23 cellular contexts compared by ENCODE assay signal in the genomic region with DNA sequence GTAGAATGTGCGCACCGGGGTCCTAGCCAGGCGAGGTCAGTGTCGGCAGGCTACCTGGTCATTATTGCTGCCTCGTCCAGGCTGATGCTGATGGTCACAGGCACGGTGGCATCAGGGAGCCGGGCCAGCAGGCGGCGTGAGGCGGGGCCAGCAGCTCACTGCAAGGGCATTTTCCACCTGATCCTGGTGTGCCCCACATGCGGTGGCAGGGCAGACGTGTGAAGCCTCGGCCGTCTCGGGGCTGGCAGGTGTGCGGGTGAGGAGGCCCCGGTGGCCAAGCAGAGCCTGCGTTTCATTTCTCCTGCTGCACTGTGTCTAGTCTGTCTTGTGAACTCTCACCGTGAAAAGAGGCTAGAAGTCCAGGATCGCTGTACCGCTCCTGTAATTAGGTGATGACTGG. TPM values are rescaled to one million over a fixed set of nuclear protein-coding genes. Genes with fewer than 3 reads are reported as not detected.
A peak's percentile ranks its signal among the peaks of the same experiment; 100 is the strongest.
DNase-seq lines count a peak whose midpoint lies in the region; ATAC-seq and TF ChIP-seq lines count a peak whose summit lies in the region.
"Had no signal": no experiment of that assay in that cellular context is flagged by ENCODE, and none has a peak within 500 bp of the region (broad histone marks: within the 10 kb centered on the region; RNA-seq: fewer than 3 reads in every experiment).

No MANE protein-coding gene starts in this region.

- no peaks in the 10 kb centered on the region for H3K9me3 ChIP-seq in Karpas-422 (ENCODE audit: low read length)
- H3K9me3 ChIP-seq in upper lobe of right lung, result no peaks in the 10 kb centered on the region
- H3K9me3 ChIP-seq: gastrocnemius medialis, prostate gland, thyroid gland had no signal

- H3K9me3 Mint-ChIP-seq in activated naive CD4-positive, alpha-beta T cell treated with anti-CD3 and anti-CD28 coated beads, Interleukin-2, amount 50 U/mL, for 72 hours, result no peaks in the 10 kb centered on the region
- H3K9me3 Mint-ChIP-seq in naive B cell, result no peaks in the 10 kb centered on the region
- H3K9me3 Mint-ChIP-seq: activated naive CD8-positive, alpha-beta T cell treated with anti-CD3 and anti-CD28 coated beads, Interleukin-2, amount 10 ng/mL, durations not matched to agents 7 days and 5 days; central memory CD8-positive, alpha-beta T cell; stimulated activated naive CD8-positive, alpha-beta T cell treated with anti-CD3 and anti-CD28 coated beads, Interleukin-15, amount 100 ng/mL, for 72 hours; T-helper 2 cell treated with Interferon-gamma antibody and Interleukin-4, amounts not matched to agents 5 μg/mL and 100 μg/mL, for 36 hours had no signal

- H3K4me3 ChIP-seq in Karpas-422 (ENCODE audit: low read length), result no peak overlapping the region
- H3K4me3 ChIP-seq in upper lobe of right lung, result no peak overlapping the region
- H3K4me3 ChIP-seq in brain microvascular endothelial cell (ENCODE audit: low read depth, low read length), result no peak overlapping the region
- H3K4me3 ChIP-seq: gastrocnemius medialis, GM23248, prostate gland, thyroid gland had no signal

- peak overlapping the region; percentile 98 for H3K27ac ChIP-seq in Karpas-422 (ENCODE audit: low read length)
- no peak overlapping the region for H3K27ac ChIP-seq in upper lobe of right lung
- H3K27ac ChIP-seq in brain microvascular endothelial cell, result no peak overlapping the region
- H3K27ac ChIP-seq: gastrocnemius medialis, GM23248, prostate gland, thyroid gland had no signal

- H3K36me3 Mint-ChIP-seq in activated naive CD4-positive, alpha-beta T cell treated with anti-CD3 and anti-CD28 coated beads, Interleukin-2, amount 50 U/mL, for 72 hours, result no peaks in the 10 kb centered on the region
- H3K36me3 Mint-ChIP-seq in naive B cell, result peaks cover 4 to 6% of the 10 kb centered on the region in 2 donors

- in situ Hi-C loops in brain microvascular endothelial cell (cut with HindIII; ENCODE audit: low pct_ligation_motif_present, low sequenced_read_pairs), result no loop called here

- 0 out of 2 replicates have a peak, but pooled peaks cover 5% of the 10 kb centered on the region for H3K79me2 ChIP-seq in Karpas-422 (ENCODE audit: low read length)

- ATAC-seq in activated naive CD4-positive, alpha-beta T cell treated with anti-CD3 and anti-CD28 coated beads, Interleukin-2, amount 50 U/mL, for 72 hours, result no peak
- no peak for ATAC-seq in naive B cell (ENCODE audit: low read depth in 2 of 2)
- no peak for ATAC-seq in upper lobe of right lung
- ATAC-seq: gastrocnemius medialis; left colon; stimulated activated naive CD8-positive, alpha-beta T cell treated with anti-CD3 and anti-CD28 coated beads, Interleukin-15, amount 100 ng/mL, for 72 hours had no signal

- no peaks in the 10 kb centered on the region for H3K27me3 Mint-ChIP-seq in naive B cell
- H3K27me3 Mint-ChIP-seq: activated naive CD8-positive, alpha-beta T cell treated with anti-CD3 and anti-CD28 coated beads, Interleukin-2, amount 10 ng/mL, durations not matched to agents 7 days and 5 days; central memory CD8-positive, alpha-beta T cell; stimulated activated naive CD8-positive, alpha-beta T cell treated with anti-CD3 and anti-CD28 coated beads, Interleukin-15, amount 100 ng/mL, for 72 hours had no signal

- H3K4me1 ChIP-seq in Karpas-422 (ENCODE audit: low read length) (peaks cover 55% of the 10 kb centered on the region), upper lobe of right lung (no peaks in the 10 kb centered on the region)
- H3K4me1 ChIP-seq: gastrocnemius medialis, prostate gland had no signal

- intact Hi-C loops in upper lobe of right lung (cut with DNase I), result no loop called here

- H3K27me3 ChIP-seq in Karpas-422 (ENCODE audit: low read length) (no peaks in the 10 kb centered on the region), upper lobe of right lung (no peaks in the 10 kb centered on the region), brain microvascular endothelial cell (replicated peaks) (no peaks in the 10 kb centered on the region)
- H3K27me3 ChIP-seq: gastrocnemius medialis, thyroid gland had no signal

- no peak overlapping the region for H3K4me3 Mint-ChIP-seq in naive B cell
- H3K4me3 Mint-ChIP-seq: activated naive CD8-positive, alpha-beta T cell treated with anti-CD3 and anti-CD28 coated beads, Interleukin-2, amount 10 ng/mL, durations not matched to agents 7 days and 5 days; central memory CD8-positive, alpha-beta T cell; stimulated activated naive CD8-positive, alpha-beta T cell treated with anti-CD3 and anti-CD28 coated beads, Interleukin-15, amount 100 ng/mL, for 72 hours; T-helper 2 cell treated with Interferon-gamma antibody and Interleukin-4, amounts not matched to agents 5 μg/mL and 100 μg/mL, for 36 hours had no signal

- TF ChIP-seq CTCF in upper lobe of right lung (IDR thresholded peaks at IDR 0.05) (no peak), brain microvascular endothelial cell (IDR thresholded peaks at IDR 0.05; ENCODE audit: low read depth, low read length, missing control alignments) (no peak)

- no peak for DNase-seq in activated naive CD4-positive, alpha-beta T cell treated with anti-CD3 and anti-CD28 coated beads, Interleukin-2, amount 50 U/mL, for 72 hours (ENCODE audit: low spot score in 2 of 2)
- no peak for DNase-seq in activated naive CD4-positive, alpha-beta T cell (lab: John Stamatoyannopoulos, UW)
- no peak for DNase-seq in Karpas-422
- no peak for DNase-seq in naive B cell
- peak; percentile 37 for DNase-seq in upper lobe of right lung
- no peak for DNase-seq in COLO829 (ENCODE audit: low spot score)
- no peak for DNase-seq in brain microvascular endothelial cell
- DNase-seq: ACHN; activated CD4-positive, alpha-beta T cell treated with anti-CD3 and anti-CD28 coated beads for 4 hours; activated naive CD8-positive, alpha-beta T cell treated with anti-CD3 and anti-CD28 coated beads, Interleukin-2, amount 10 ng/mL, durations not matched to agents 7 days and 5 days; dermis blood vessel endothelial cell; DMS153; gastrocnemius medialis; GM23248; MV-4-11; NCI-H1436 treated with DMSO at 0.1 percent for 48 hours; stimulated activated naive CD8-positive, alpha-beta T cell treated with anti-CD3 and anti-CD28 coated beads, Interleukin-15, amount 100 ng/mL, for 72 hours; thyroid gland had no signal

- H3K36me3 ChIP-seq in Karpas-422 (ENCODE audit: insufficient read depth, low read length), result peaks cover 24% of the 10 kb centered on the region
- peaks cover 21% of the 10 kb centered on the region for H3K36me3 ChIP-seq in upper lobe of right lung
- peaks cover 11% of the 10 kb centered on the region for H3K36me3 ChIP-seq in brain microvascular endothelial cell (replicated peaks)
- H3K36me3 ChIP-seq: gastrocnemius medialis, prostate gland had no signal

- H3K9me2 ChIP-seq in Karpas-422 (replicated peaks; ENCODE audit: insufficient read depth, low read length), result no peaks in the 10 kb centered on the region

- H3K27ac Mint-ChIP-seq in activated naive CD4-positive, alpha-beta T cell treated with anti-CD3 and anti-CD28 coated beads, Interleukin-2, amount 50 U/mL, for 72 hours, result peak overlapping the region; percentile 62 to 81
- H3K27ac Mint-ChIP-seq in naive B cell, result peak overlapping the region in 5 of 6 donors; percentile 26 to 81 (median 49)
- H3K27ac Mint-ChIP-seq: activated naive CD8-positive, alpha-beta T cell treated with anti-CD3 and anti-CD28 coated beads, Interleukin-2, amount 10 ng/mL, durations not matched to agents 7 days and 5 days; T-helper 2 cell treated with Interferon-gamma antibody and Interleukin-4, amounts not matched to agents 5 μg/mL and 100 μg/mL, for 36 hours had no signal

- no peak overlapping the region for H2AFZ ChIP-seq in Karpas-422 (ENCODE audit: low read length)
- H2AFZ ChIP-seq: GM23248 had no signal

- H3K4me1 Mint-ChIP-seq in naive B cell, result peaks cover 12 to 38% (median 24%) of the 10 kb centered on the region in 3 donors
- H3K4me1 Mint-ChIP-seq: activated naive CD8-positive, alpha-beta T cell treated with anti-CD3 and anti-CD28 coated beads, Interleukin-2, amount 10 ng/mL, durations not matched to agents 7 days and 5 days; central memory CD8-positive, alpha-beta T cell; stimulated activated naive CD8-positive, alpha-beta T cell treated with anti-CD3 and anti-CD28 coated beads, Interleukin-15, amount 100 ng/mL, for 72 hours had no signal

- no peaks in the 10 kb centered on the region for H4K20me1 ChIP-seq in Karpas-422 (ENCODE audit: insufficient read depth, low read depth, low read length)

- no peak overlapping the region for H3K9ac ChIP-seq in Karpas-422 (ENCODE audit: low read length)
- H3K9ac ChIP-seq: GM23248 had no signal

- H3K4me2 ChIP-seq in Karpas-422 (ENCODE audit: low read depth, low read length, poor library complexity, severe bottlenecking), result no peak overlapping the region

RNA-seq across cellular contexts. Expression of a gene that starts 12.0 kb away (rescaled TPM):
- under 1 TPM; 0.30 to 0.49 TPM for total RNA-seq in activated naive CD4-positive, alpha-beta T cell treated with anti-CD3 and anti-CD28 coated beads, Interleukin-2, amount 50 U/mL, for 72 hours
- total RNA-seq in Karpas-422 (2014; rRNA removed; shearing (Covaris generic); ENCODE audit: low replicate concordance), result 7.7 and 16.7 TPM in 2 replicates
- 1 to 10 TPM; 1.8 to 5.7 (median 2.4) TPM for polyA plus RNA-seq in naive B cell (ENCODE audit: low read depth in 6 of 6)
- 19.8 TPM for total RNA-seq in upper lobe of right lung
- total RNA-seq: dermis blood vessel endothelial cell, GM23248, LHCN-M2 had no signal
- polyA plus RNA-seq: GM23248 had no signal
